Comparison of ENCODE assay signal across 8 cellular contexts in genomic region chr10:67884313-67884841, GRCh38. TPM values are rescaled to one million over a fixed set of nuclear protein-coding genes. Genes with fewer than 3 reads are reported as not detected.
DNase-seq lines count a peak whose midpoint lies in the region; ATAC-seq and TF ChIP-seq lines count a peak whose summit lies in the region.

TSS of gene SIRT1 (plus strand) at chr10:67884656. CDS start at chr10:67884722, 66 bp downstream.

- no peaks in the 10 kb centered on the region for H3K9me3 Mint-ChIP-seq in activated naive CD8-positive, alpha-beta T cell (ENCODE audit: low read depth)

- H3K79me2 ChIP-seq in osteoblast (ENCODE audit: insufficient read depth, low read length), result peaks cover 38% of the 10 kb centered on the region

- peak within 1 kb of the TSS; percentile 70 for H3K27ac ChIP-seq in osteoblast (ENCODE audit: low read depth, low read length)
- H3K27ac ChIP-seq in testis, result peak within 1 kb of the TSS; percentile 88 to 99

- H3K4me2 ChIP-seq in osteoblast (ENCODE audit: insufficient read depth, low read length), result peak within 1 kb of the TSS; percentile 88

- H3K36me3 Mint-ChIP-seq in activated naive CD8-positive, alpha-beta T cell, result peaks cover 12% of the 10 kb centered on the region

- no peaks in the 10 kb centered on the region for H3K27me3 ChIP-seq in osteoblast (ENCODE audit: insufficient read depth, low read length)
- H3K27me3 ChIP-seq in testis, result no peaks in the 10 kb centered on the region

- H3K4me1 ChIP-seq in osteoblast (ENCODE audit: insufficient read depth, low read length), result peaks cover 5% of the 10 kb centered on the region
- peaks cover 12% of the 10 kb centered on the region for H3K4me1 ChIP-seq in testis

- peak within 1 kb of the TSS; percentile 93 for H3K4me3 Mint-ChIP-seq in activated naive CD8-positive, alpha-beta T cell

- DNase-seq in NCI-H1092 treated with DMSO at 0.1 percent for 48 hours (lab: John Stamatoyannopoulos, UW) (peak; percentile 82), SKM-1 treated with dmso at 0.1 percent for 144 hours (lab: John Stamatoyannopoulos, UW; ENCODE audit: unreplicated experiment) (peak; percentile 96), glomerular visceral epithelial cell (ENCODE audit: extremely low spot score) (peak; percentile 97), osteoblast (ENCODE audit: insufficient read length, low spot score, missing footprints) (peak; percentile 97), testis (peak; percentile 98)

- intact Hi-C loops in testis (cut with DNase I; ENCODE audit: low total_unique reads), result no loop called here

- H3K27ac Mint-ChIP-seq in activated naive CD8-positive, alpha-beta T cell, result peak within 1 kb of the TSS; percentile 95

- peak within 1 kb of the TSS; percentile 88 for H2AFZ ChIP-seq in osteoblast (ENCODE audit: low read length)

- ATAC-seq in HG02623 (IDR thresholded peaks at IDR 0.05; ENCODE audit: unreplicated experiment), result peak; percentile 82

- H3K27me3 Mint-ChIP-seq in activated naive CD8-positive, alpha-beta T cell, result no peaks in the 10 kb centered on the region

- peaks cover 5% of the 10 kb centered on the region for H4K20me1 ChIP-seq in osteoblast (ENCODE audit: insufficient read depth, low read length)

- TF ChIP-seq POLR2A in GM10847 (IDR thresholded peaks at IDR 0.05; ENCODE audit: extremely low read depth, insufficient read length) (peak; percentile 94), testis (IDR thresholded peaks at IDR 0.05) (peak; percentile 71)

- H3K9me3 ChIP-seq in osteoblast (ENCODE audit: low read depth, low read length) (no peaks in the 10 kb centered on the region), testis (no peaks in the 10 kb centered on the region)

- H3K4me3 ChIP-seq in osteoblast (ENCODE audit: insufficient read depth, low read length) (peak within 1 kb of the TSS; percentile 85), testis (peak within 1 kb of the TSS; percentile 71 to 93)

- H3K4me1 Mint-ChIP-seq in activated naive CD8-positive, alpha-beta T cell (ENCODE audit: low read depth), result peaks cover 40% of the 10 kb centered on the region

- 0 to 1% methylated on average over 7 to 58 of the region's 62 CpGs for WGBS in testis, 2 donors

- H3K36me3 ChIP-seq in osteoblast (ENCODE audit: insufficient read depth, low read length), result peaks cover 22% of the 10 kb centered on the region
- H3K36me3 ChIP-seq in testis (ENCODE audit: low read depth, missing control alignments), result no peaks in the 10 kb centered on the region

- TF ChIP-seq CTCF in osteoblast (IDR thresholded peaks at IDR 0.05; ENCODE audit: extremely low read depth, low read depth, low read length), result no peak
- TF ChIP-seq CTCF in testis (IDR thresholded peaks at IDR 0.05), result no peak

RNA-seq across cellular contexts. Expression of gene SIRT1, which starts in this region (rescaled TPM):
- total RNA-seq in osteoblast (19.9 and 20.3 TPM in 2 replicates), testis (10 to 100 TPM; 50.9 to 55.5 TPM)
- 50.1 TPM for polyA plus RNA-seq in testis (ENCODE audit: insufficient read depth, low read depth, low replicate concordance)

Comparison
In these comparisons a context has a peak if more than half of its experiments do, and no peak if none do; other contexts are left out.
1. Peak in every context shown above with its lines: DNase-seq, ATAC-seq, H3K4me3 ChIP-seq and H3K27ac ChIP-seq.